Comparison of ENCODE assay signal across 14 cellular contexts in the genomic region with DNA sequence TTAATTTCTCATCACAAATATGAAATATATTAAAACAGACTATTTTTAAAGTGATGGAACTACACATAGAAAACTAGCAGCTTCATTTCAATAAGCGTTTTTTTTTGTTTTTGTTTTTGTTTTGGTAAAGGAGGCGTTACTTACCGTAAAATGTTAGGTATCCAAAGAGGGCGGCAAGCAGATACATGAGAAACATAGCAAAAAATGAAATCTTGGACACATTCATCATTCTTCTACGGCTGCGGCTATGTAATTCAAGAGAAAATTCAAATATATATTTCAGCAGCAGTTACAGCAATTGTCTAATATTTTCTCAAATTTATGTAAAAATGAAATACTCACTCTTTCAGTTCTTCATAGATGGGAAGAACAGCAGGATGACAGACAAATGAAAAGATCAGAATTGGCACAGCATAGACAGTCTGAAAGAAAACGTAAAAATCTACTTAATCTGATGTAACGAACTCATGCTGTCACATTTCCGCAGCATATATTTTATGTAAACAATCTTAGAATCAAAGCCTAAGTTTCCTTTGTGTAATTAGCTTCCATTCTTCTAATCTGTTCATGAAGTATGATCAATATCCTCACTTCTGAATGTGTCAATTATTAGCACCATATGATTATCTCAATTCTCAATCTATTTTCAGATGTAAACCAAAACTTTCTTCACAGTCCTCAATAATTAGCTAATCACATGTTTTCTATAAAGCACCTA. TPM values are rescaled to one million over a fixed set of nuclear protein-coding genes. Genes with fewer than 3 reads are reported as not detected.
A peak's percentile ranks its signal among the peaks of the same experiment; 100 is the strongest.
DNase-seq lines count a peak whose midpoint lies in the region; ATAC-seq and TF ChIP-seq lines count a peak whose summit lies in the region.
"Had no signal": no experiment of that assay in that cellular context is flagged by ENCODE, and none has a peak within 500 bp of the region (broad histone marks: within the 10 kb centered on the region; RNA-seq: fewer than 3 reads in every experiment).

No MANE protein-coding gene starts in this region.

- no peak overlapping the region for H3K56ac ChIP-seq in IMR-90 (ENCODE audit: extremely low read depth, insufficient read depth, low read length)

- H2BK5ac ChIP-seq in IMR-90 (ENCODE audit: low read depth, low read length, poor library complexity, severe bottlenecking): peak overlapping the region; percentile 10

- no peak overlapping the region for H3K4ac ChIP-seq in IMR-90 (ENCODE audit: low read depth, low read length)

- H4K91ac ChIP-seq in IMR-90 (ENCODE audit: insufficient read depth, low read depth, low read length): no peak overlapping the region

- H3K18ac ChIP-seq in IMR-90 (ENCODE audit: low read depth, low read length): no peak overlapping the region

- H3K27me3 ChIP-seq in AG04450 (ENCODE audit: control insufficient read depth, insufficient read depth, low read length) (no peaks in the 10 kb centered on the region), IMR-90 (ENCODE audit: control insufficient read depth, insufficient read depth, low read length) (no peaks in the 10 kb centered on the region), body of pancreas (no peaks in the 10 kb centered on the region)
- H3K27me3 ChIP-seq: thyroid gland had no signal

- no peak overlapping the region for H3K14ac ChIP-seq in IMR-90 (replicated peaks; ENCODE audit: low read depth, low read length)

- H3K27ac ChIP-seq in AG04450 (ENCODE audit: low read depth, low read length): no peak overlapping the region
- no peak overlapping the region for H3K27ac ChIP-seq in IMR-90 (ENCODE audit: insufficient read depth, low read length)
- peak overlapping the region in 3 of 4 donors; percentile 51 to 100 (median 96) for H3K27ac ChIP-seq in body of pancreas

- H2AK5ac ChIP-seq in IMR-90 (ENCODE audit: low read depth, low read length): no peak overlapping the region

- H2BK15ac ChIP-seq in IMR-90 (ENCODE audit: low read depth, low read length): no peak overlapping the region

- no peak overlapping the region for H2AFZ ChIP-seq in IMR-90 (replicated peaks; ENCODE audit: low read length, poor library complexity)

- H2AK9ac ChIP-seq in IMR-90 (replicated peaks; ENCODE audit: low read depth, low read length, poor library complexity): no peak overlapping the region

- CTCF ChIA-PET in AG04450 (lab: Charles Lee): interaction anchor here (0.9 to 2.7 kb wide), 4 partner anchors 239 to 658 kb away, joined by 3 to 10 read pairs (median 5); no protein-coding TSS in a partner anchor
- CTCF ChIA-PET in IMR-90 (lab: Yijun Ruan, JAX): interaction anchor here (0.8 to 1.0 kb wide), 2 partner anchors 50 to 302 kb away, joined by 3 to 4 read pairs; no protein-coding TSS in a partner anchor

- ATAC-seq in IMR-90 (ENCODE audit: low read depth): no peak
- ATAC-seq in body of pancreas: no peak
- no peak for ATAC-seq in naive thymus-derived CD8-positive, alpha-beta T cell
- no peak for ATAC-seq in GM19397 (IDR thresholded peaks at IDR 0.05; ENCODE audit: unreplicated experiment)
- no peak for ATAC-seq in activated CD4-positive, CD25-positive, alpha-beta regulatory T cell treated with anti-CD3 and anti-CD28 coated beads, Interleukin-2, amount 50 U/mL, for 24 hours

- POLR2A ChIA-PET in AG04450 (lab: Yijun Ruan, JAX) (interaction anchor here (0.7 kb wide), 1 partner anchor 93 kb away, joined by 4 read pairs; no protein-coding TSS in a partner anchor), IMR-90 (lab: Charles Lee; ENCODE audit: unreplicated experiment) (interaction anchor here (0.6 kb wide), 1 partner anchor 92 kb away, joined by 3 read pairs; no protein-coding TSS in a partner anchor)
- POLR2A ChIA-PET in naive thymus-derived CD8-positive, alpha-beta T cell (lab: Charles Lee): interaction anchor here (0.8 to 1.0 kb wide), 2 partner anchors 8 to 11 kb away, joined by 3 to 4 read pairs; no protein-coding TSS in a partner anchor

- peaks cover 29 to 85% (median 74%) of the 10 kb centered on the region in 4 donors for H3K4me1 Mint-ChIP-seq in naive thymus-derived CD8-positive, alpha-beta T cell

- no peak overlapping the region for H3K23ac ChIP-seq in IMR-90 (ENCODE audit: low read depth, low read length)

- H3K4me2 ChIP-seq in IMR-90 (ENCODE audit: low read depth, low read length): no peak overlapping the region; the same call in 1 of the 2 replicates

- peaks cover 2% of the 10 kb centered on the region; the same call in 1 of the 2 replicates for H3K4me1 ChIP-seq in IMR-90 (ENCODE audit: control insufficient read depth, insufficient read depth, low read length)
- H3K4me1 ChIP-seq in body of pancreas: peaks cover 94% of the 10 kb centered on the region

- H3K36me3 ChIP-seq in IMR-90 (ENCODE audit: control insufficient read depth, insufficient read depth, low read length) (peaks cover 72% of the 10 kb centered on the region), body of pancreas (replicated peaks in 1 of 2; ENCODE audit: insufficient read depth in 1 of 2, low read depth in 2 of 2) (peaks cover 22 to 48% of the 10 kb centered on the region in 2 donors)

- WGBS in IMR-90 (ENCODE audit: extremely low coverage in 2 of 2, insufficient read length in 1 of 2), 2 experiments: no CpG with 5 or more reads among the region's 9 CpGs
- WGBS in body of pancreas, 2 donors: 66 to 67% methylated on average over 9 of the region's 9 CpGs

- H3K9ac ChIP-seq in IMR-90 (ENCODE audit: low read depth, low read length): no peak overlapping the region

- peaks cover 98% of the 10 kb centered on the region for H4K20me1 ChIP-seq in IMR-90 (ENCODE audit: insufficient read depth, low read length)

- intact Hi-C loops in IMR-90 (cut with micrococcal nuclease) (no loop called here), body of pancreas (cut with DNase I) (no loop called here)

- no peak overlapping the region for H2BK120ac ChIP-seq in IMR-90 (ENCODE audit: low read depth, low read length)

- H3K4me3 Mint-ChIP-seq in naive thymus-derived CD8-positive, alpha-beta T cell: peak overlapping the region in 2 of 10 donors; percentile 7 to 34

- no peak overlapping the region for H4K5ac ChIP-seq in IMR-90 (ENCODE audit: low read depth, low read length)

- peak overlapping the region; percentile 28 for H3K4me3 ChIP-seq in AG04450 (ENCODE audit: low read depth, low read length)
- H3K4me3 ChIP-seq in IMR-90 (ENCODE audit: insufficient read depth, low read depth, low read length): no peak overlapping the region
- no peak overlapping the region for H3K4me3 ChIP-seq in body of pancreas
- H3K4me3 ChIP-seq: thyroid gland had no signal

- H3K36me3 Mint-ChIP-seq in naive thymus-derived CD8-positive, alpha-beta T cell: peaks cover 18 to 96% (median 64%) of the 10 kb centered on the region in 3 donors

- in situ Hi-C loops in IMR-90 (cut with MboI; ENCODE audit: low sequenced_read_pairs): no loop called here

- H3K9me1 ChIP-seq in IMR-90 (ENCODE audit: insufficient read depth, low read length): no peaks in the 10 kb centered on the region

- no TSS peak for BruUV-seq in IMR-90 (replicated peaks; lab: Mats Ljungman, UMichigan)

- TF ChIP-seq CTCF in AG04450 (IDR thresholded peaks at IDR 0.05; ENCODE audit: low read depth, low read length) (no peak), IMR-90 (conservative IDR thresholded peaks at IDR 0.05; ENCODE audit: low read depth, low read length) (no peak), body of pancreas (IDR thresholded peaks at IDR 0.05) (no peak)

- H3K27me3 Mint-ChIP-seq in naive thymus-derived CD8-positive, alpha-beta T cell: no peaks in the 10 kb centered on the region

- H3K9me3 Mint-ChIP-seq in naive thymus-derived CD8-positive, alpha-beta T cell: no peaks in the 10 kb centered on the region

- H4K8ac ChIP-seq in IMR-90 (ENCODE audit: low read depth in 2 of 2, low read length in 2 of 2): no peak overlapping the region

- H3K79me1 ChIP-seq in IMR-90 (ENCODE audit: low read depth in 1 of 2, low read length in 2 of 2): peaks cover 0 to 49% of the 10 kb centered on the region in 2 experiments; a peak in 2 of 4 replicates

- H3K27ac Mint-ChIP-seq in naive thymus-derived CD8-positive, alpha-beta T cell: peak overlapping the region; percentile 5 to 74 (median 48)

- TF ChIP-seq POLR2A in IMR-90 (IDR thresholded peaks at IDR 0.05; ENCODE audit: low read depth, low read length): peak; percentile 54; the same call in 1 of the 2 replicates
- TF ChIP-seq POLR2A in body of pancreas (IDR thresholded peaks at IDR 0.05): no peak

- no peak for TF ChIP-seq RAD21 in IMR-90 (IDR thresholded peaks at IDR 0.05; ENCODE audit: low read length)

- DNase-seq in AG04450 (ENCODE audit: low read depth, low spot score) (no peak), IMR-90 (no peak), body of pancreas (no peak), NCI-H748 treated with DMSO at 0.1 percent for 48 hours (lab: John Stamatoyannopoulos, UW) (no peak), occipital lobe (lab: John Stamatoyannopoulos, UW) (no peak)
- DNase-seq in naive thymus-derived CD8-positive, alpha-beta T cell: no peak
- DNase-seq: activated CD4-positive, CD25-positive, alpha-beta regulatory T cell treated with anti-CD3 and anti-CD28 coated beads, Interleukin-2, amount 50 U/mL, for 72 hours; activated T-cell treated with anti-CD3 and anti-CD28 coated beads for 4 hours; amygdala; cortex of kidney; mesendoderm; thyroid gland had no signal

- dilution Hi-C loops in IMR-90 (cut with HindIII; ENCODE audit: low sequenced_read_pairs, unreplicated experiment): no loop called here

- H3K9me3 ChIP-seq in AG04450 (ENCODE audit: control insufficient read depth, insufficient read depth, low read length) (no peaks in the 10 kb centered on the region), IMR-90 (ENCODE audit: control insufficient read depth, insufficient read depth, low read length) (no peaks in the 10 kb centered on the region), body of pancreas (no peaks in the 10 kb centered on the region)
- H3K9me3 ChIP-seq: thyroid gland had no signal

- H2BK20ac ChIP-seq in IMR-90 (ENCODE audit: low read depth, low read length): no peak overlapping the region

TF ChIP-seq in IMR-90, 13 proteins besides CTCF, POLR2A, EP300 and RAD21 (continues in another document):
- TF ChIP-seq CEBPB (IDR thresholded peaks at IDR 0.05; ENCODE audit: low read depth, low read length) (no peak), SMC3 (IDR thresholded peaks at IDR 0.05; ENCODE audit: low read depth, low read length) (no peak), CHD1 (IDR thresholded peaks at IDR 0.05; ENCODE audit: low read depth, low read length) (no peak), MXI1 (IDR thresholded peaks at IDR 0.05; ENCODE audit: borderline replicate concordance, low read depth, low read length) (no peak), RFX5 (IDR thresholded peaks at IDR 0.05; ENCODE audit: low read depth, low read length) (no peak), FOS (IDR thresholded peaks at IDR 0.05; ENCODE audit: low read depth, low read length) (no peak)

RNA-seq across cellular contexts. Expression of gene SLC38A2, which starts 8.8 kb away (rescaled TPM):
- polyA plus RNA-seq in AG04450 (2011; rRNA removed): 520 and 749 TPM in 2 replicates
- 432 and 681 TPM in 2 replicates for polyA minus RNA-seq in AG04450 (2011; rRNA and poly(A)+ RNA removed)
- total RNA-seq in IMR-90 (2012; rRNA removed): 881 and 1,389 TPM in 2 replicates
- polyA plus RNA-seq in IMR-90 (2012; rRNA removed): 213 and 313 TPM in 2 replicates
- 33.9 and 129 TPM in 2 replicates for polyA plus RNA-seq in IMR-90 (2012; cell fraction: cytosol; rRNA removed)
- polyA plus RNA-seq in IMR-90 (2012; cell fraction: nucleus; rRNA removed; ENCODE audit: low replicate concordance): 118 and 947 TPM in 2 replicates
- 100 to 1,000 TPM; 184 to 203 TPM for total RNA-seq in body of pancreas
- 100 to 1,000 TPM; 351 to 368 TPM for total RNA-seq in naive thymus-derived CD8-positive, alpha-beta T cell
- polyA plus RNA-seq in naive thymus-derived CD8-positive, alpha-beta T cell: 10 to 100 TPM; 52.0 to 96.1 (median 57.4) TPM
- total RNA-seq in occipital lobe: 259 TPM

Comparison
In these comparisons a context has a peak if more than half of its experiments do, and no peak if none do; other contexts are left out.
1. H3K27ac ChIP-seq: peak in body of pancreas (3 of 4); none in AG04450 (single experiment) and IMR-90 (single experiment).